ENCODE assay signal across 9 cellular contexts in genomic region chr3:9420850-9421549, GRCh38. TPM values are rescaled to one million over a fixed set of nuclear protein-coding genes. Genes with fewer than 3 reads are reported as not detected.
A peak's percentile ranks its signal among the peaks of the same experiment; 100 is the strongest.
DNase-seq lines count a peak whose midpoint lies in the region; ATAC-seq, FAIRE-seq and TF ChIP-seq lines count a peak whose summit lies in the region.
"Had no signal": no experiment of that assay in that cellular context is flagged by ENCODE, and none has a peak within 500 bp of the region (broad histone marks: within the 10 kb centered on the region; RNA-seq: fewer than 3 reads in every experiment).

No MANE protein-coding gene starts in this region.

- peaks cover 78% of the 10 kb centered on the region for H3K4me1 ChIP-seq in psoas muscle

- intact Hi-C loops in psoas muscle (cut with DNase I): loop anchor here in 1 of 2 donors (5.0 kb wide), 1 partner anchor 59 kb away; the partner anchor contains the start of gene THUMPD3

- H3K4me1 Mint-ChIP-seq in effector memory CD8-positive, alpha-beta T cell (ENCODE audit: low read depth in 2 of 2): peaks cover 20 to 42% of the 10 kb centered on the region in 2 donors

- no peak for TF ChIP-seq CTCF in psoas muscle (IDR thresholded peaks at IDR 0.05)
- no peak for TF ChIP-seq CTCF in WERI-Rb-1 (IDR thresholded peaks at IDR 0.05; ENCODE audit: low read depth, low read length)

- no peaks in the 10 kb centered on the region for H3K9me3 Mint-ChIP-seq in effector memory CD8-positive, alpha-beta T cell

- H3K27me3 ChIP-seq in psoas muscle (ENCODE audit: insufficient read depth in 3 of 3, low read length in 2 of 3): no peaks in the 10 kb centered on the region
- no peaks in the 10 kb centered on the region for H3K27me3 ChIP-seq in WERI-Rb-1 (ENCODE audit: insufficient read depth, low read depth, severe bottlenecking)
- H3K27me3 ChIP-seq: gastroesophageal sphincter had no signal

- ATAC-seq in effector memory CD8-positive, alpha-beta T cell (replicated peaks): no peak
- ATAC-seq in psoas muscle (no peak), HG03565 (IDR thresholded peaks at IDR 0.05; ENCODE audit: unreplicated experiment) (no peak)
- ATAC-seq: gastroesophageal sphincter had no signal

- peak overlapping the region; percentile 21 to 69 for H3K27ac Mint-ChIP-seq in effector memory CD8-positive, alpha-beta T cell

- peak overlapping the region; percentile 54 for H3K27ac ChIP-seq in psoas muscle
- no peak overlapping the region for H3K27ac ChIP-seq in WERI-Rb-1

- no peak for FAIRE-seq in RCC 7860 (lab: Jason Lieb, UNC)
- FAIRE-seq in frontal cortex (lab: Jason Lieb, UNC): no peak

- H3K36me3 Mint-ChIP-seq in effector memory CD8-positive, alpha-beta T cell (ENCODE audit: insufficient read depth): peaks cover 17% of the 10 kb centered on the region

- H3K9me3 ChIP-seq in psoas muscle (no peaks in the 10 kb centered on the region), WERI-Rb-1 (ENCODE audit: severe bottlenecking) (no peaks in the 10 kb centered on the region)
- H3K9me3 ChIP-seq: gastroesophageal sphincter had no signal

- H3K4me3 Mint-ChIP-seq in effector memory CD8-positive, alpha-beta T cell: no peak overlapping the region

- no peaks in the 10 kb centered on the region for H3K27me3 Mint-ChIP-seq in effector memory CD8-positive, alpha-beta T cell

- WGBS in psoas muscle, 3 donors: 80 to 84% (median 83%) methylated on average over 2 of the region's 2 CpGs

- H3K36me3 ChIP-seq in psoas muscle (ENCODE audit: insufficient read depth in 1 of 2, low read depth in 1 of 2) (peaks cover 0 to 10% of the 10 kb centered on the region in 2 donors), WERI-Rb-1 (peaks cover 34% of the 10 kb centered on the region)
- H3K36me3 ChIP-seq: gastroesophageal sphincter had no signal

- DNase-seq in H4 (ENCODE audit: low spot score) (peak; percentile 37), RCC 7860 (ENCODE audit: low spot score) (peak; percentile 5), psoas muscle (no peak), frontal cortex (ENCODE audit: low spot score in 2 of 2) (no peak), WERI-Rb-1 (no peak)
- no peak for DNase-seq in effector memory CD8-positive, alpha-beta T cell
- DNase-seq: H7 had no signal

- H3K4me3 ChIP-seq in psoas muscle: peak overlapping the region; percentile 7
- H3K4me3 ChIP-seq in WERI-Rb-1 (ENCODE audit: low read depth, low read length): no peak overlapping the region
- H3K4me3 ChIP-seq: gastroesophageal sphincter had no signal

RNA-seq across cellular contexts. Expression of gene SETD5, which starts 23.6 kb away (rescaled TPM):
- total RNA-seq in H4 (2014; rRNA removed; shearing (Covaris generic)): 36.3 and 43.1 TPM in 2 replicates
- total RNA-seq in psoas muscle: 10 to 100 TPM; 58.3 to 69.3 (median 66.6) TPM
- 10 to 100 TPM; 12.8 to 34.8 (median 19.7) TPM for polyA plus RNA-seq in psoas muscle
- 28.5 TPM for total RNA-seq in frontal cortex

RNA-seq across cellular contexts. Expression of gene THUMPD3, which starts 58.1 kb away (rescaled TPM):
- total RNA-seq in H4 (2014; rRNA removed; shearing (Covaris generic)): 44.0 and 49.3 TPM in 2 replicates
- total RNA-seq in psoas muscle (10 to 100 TPM; 40.0 to 57.7 (median 52.9) TPM), frontal cortex (79.1 TPM)
- polyA plus RNA-seq in psoas muscle: 10 to 100 TPM; 42.8 to 70.5 (median 59.0) TPM

Comparison
In these comparisons a context has a peak if more than half of its experiments do, and no peak if none do; other contexts are left out.
1. DNase-seq: peak in H4 (single experiment) and RCC 7860 (single experiment); none in effector memory CD8-positive, alpha-beta T cell (0 of 3), psoas muscle (0 of 2), frontal cortex (0 of 2) and WERI-Rb-1 (single experiment).